In the genomic region with DNA sequence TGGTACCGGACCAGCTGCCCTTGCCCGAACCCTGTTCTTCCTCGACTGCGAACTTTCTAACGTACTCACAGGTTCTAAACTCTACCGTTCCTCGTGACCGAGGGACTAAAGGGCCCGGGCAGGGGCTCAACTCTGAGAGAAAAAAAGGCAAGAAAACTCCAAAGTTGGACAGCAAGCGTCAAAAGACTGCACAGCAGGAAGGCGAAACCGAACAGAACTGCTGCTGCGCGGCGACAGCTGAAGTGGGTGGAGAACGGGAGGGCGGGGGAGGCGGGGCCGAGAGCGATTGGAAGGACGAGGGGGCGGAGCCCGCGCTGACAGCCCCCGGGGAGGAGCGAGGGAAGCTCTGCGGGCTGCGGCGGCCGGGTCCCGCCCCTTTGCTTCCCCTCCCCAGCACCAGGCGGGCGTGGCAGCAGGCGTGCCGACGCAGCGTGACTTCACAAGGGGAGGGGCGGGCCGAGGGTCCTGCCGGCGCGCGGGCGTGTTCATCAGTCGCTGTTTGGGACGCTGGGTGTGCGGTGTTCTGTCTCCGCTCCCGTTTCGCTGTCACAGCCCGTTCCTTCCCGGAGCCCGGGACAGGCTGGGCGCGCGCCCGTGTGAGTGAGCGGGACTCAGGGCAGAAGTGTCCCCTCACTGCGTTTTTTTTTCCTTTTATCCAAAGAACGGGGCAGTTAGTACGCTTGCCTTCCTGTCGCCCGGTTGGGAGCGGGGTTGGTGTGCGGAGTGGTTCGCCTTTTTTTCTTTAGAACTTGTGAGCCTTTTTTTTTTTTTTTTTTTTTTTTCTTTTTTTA, we compare ENCODE assay signal across 1 cellular context.
TF ChIP-seq lines count a peak whose summit lies in the region.

A gene with protein sequence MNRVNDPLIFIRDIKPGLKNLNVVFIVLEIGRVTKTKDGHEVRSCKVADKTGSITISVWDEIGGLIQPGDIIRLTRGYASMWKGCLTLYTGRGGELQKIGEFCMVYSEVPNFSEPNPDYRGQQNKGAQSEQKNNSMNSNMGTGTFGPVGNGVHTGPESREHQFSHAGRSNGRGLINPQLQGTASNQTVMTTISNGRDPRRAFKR (plus strand): TSS at position 491 of the 791 bp plus-strand sequence. CDS start 479 bp downstream, outside the sequence.

TF ChIP-seq in HepG2, 621 proteins besides CTCF, POLR2A, EP300 and RAD21 (continued from another document and continues in another):
- TF ChIP-seq SIX1 (CRISPR knock-in tag; IDR thresholded peaks at IDR 0.05; ENCODE audit: borderline replicate concordance) (no peak), ELF3 (CRISPR knock-in tag; IDR thresholded peaks at IDR 0.05) (peak; percentile 86), RFXAP (CRISPR knock-in tag; IDR thresholded peaks at IDR 0.05; ENCODE audit: borderline replicate concordance) (peak; percentile 79; the same call in 1 of the 2 replicates), ZBTB25 (CRISPR knock-in tag; IDR thresholded peaks at IDR 0.05) (peak; percentile 70), ZBTB38 (CRISPR knock-in tag; IDR thresholded peaks at IDR 0.05) (peak; percentile 89), FOXK2 (IDR thresholded peaks at IDR 0.05) (no peak), SNAPC2 (CRISPR knock-in tag; IDR thresholded peaks at IDR 0.05) (0 out of 2 replicates have a peak, but pooled peaks have one; percentile 74), ZBTB1 (CRISPR knock-in tag; IDR thresholded peaks at IDR 0.05; ENCODE audit: borderline replicate concordance) (no peak), HDAC6 (IDR thresholded peaks at IDR 0.05; ENCODE audit: low read depth, low read length) (no peak), ZNF570 (CRISPR knock-in tag; IDR thresholded peaks at IDR 0.05; ENCODE audit: borderline replicate concordance) (no peak), GLI4 (CRISPR knock-in tag; IDR thresholded peaks at IDR 0.05; ENCODE audit: borderline replicate concordance) (peak; percentile 51; the same call in 1 of the 2 replicates), NCOA5 (CRISPR knock-in tag; IDR thresholded peaks at IDR 0.05) (0 out of 2 replicates have a peak, but pooled peaks have one; percentile 90), ZNF160 (CRISPR knock-in tag; IDR thresholded peaks at IDR 0.05) (peak; percentile 85), PAX8 (CRISPR knock-in tag; IDR thresholded peaks at IDR 0.05; ENCODE audit: borderline replicate concordance) (peak; percentile 59; the same call in 1 of the 2 replicates), ZNF24 (IDR thresholded peaks at IDR 0.05) (no peak), ZMAT3 (CRISPR knock-in tag; conservative IDR thresholded peaks at IDR 0.05) (peak; percentile 92; the same call in 1 of the 2 replicates), ZNF468 (CRISPR knock-in tag; IDR thresholded peaks at IDR 0.05) (no peak), MAFK (conservative IDR thresholded peaks at IDR 0.05 in 1 of 2, IDR thresholded peaks at IDR 0.05 in 1 of 2; ENCODE audit: low read length in 2 of 2) (peak; percentile 20 to 28; a peak in 2 of 4 replicates), ZNF746 (CRISPR knock-in tag; IDR thresholded peaks at IDR 0.05) (peak; percentile 64), ZNF766 (CRISPR knock-in tag; IDR thresholded peaks at IDR 0.05; ENCODE audit: borderline replicate concordance) (peak; percentile 95), TBL1XR1 (IDR thresholded peaks at IDR 0.05; ENCODE audit: borderline replicate concordance, low read length, partially characterized antibody) (peak; percentile 64), SP2 (CRISPR knock-in tag; IDR thresholded peaks at IDR 0.05) (peak; percentile 58), ZKSCAN1 (IDR thresholded peaks at IDR 0.05; ENCODE audit: low read length) (no peak), ZEB1 (IDR thresholded peaks at IDR 0.05; ENCODE audit: insufficient replicate concordance, low read depth) (peak; percentile 71), PRMT3 (CRISPR knock-in tag; IDR thresholded peaks at IDR 0.05; ENCODE audit: borderline replicate concordance, low read depth) (no peak), CAMTA2 (CRISPR knock-in tag; IDR thresholded peaks at IDR 0.05; ENCODE audit: borderline replicate concordance) (no peak), MAFG (CRISPR knock-in tag; IDR thresholded peaks at IDR 0.05) (no peak), ZFAT (CRISPR knock-in tag; conservative IDR thresholded peaks at IDR 0.05) (0 out of 2 replicates have a peak, but pooled peaks have one; percentile 78), NFE2L1 (CRISPR knock-in tag; IDR thresholded peaks at IDR 0.05; ENCODE audit: borderline replicate concordance) (0 out of 2 replicates have a peak, but pooled peaks have one; percentile 44), ZNF788 (CRISPR knock-in tag; IDR thresholded peaks at IDR 0.05; ENCODE audit: borderline replicate concordance) (peak; percentile 97; the same call in 1 of the 2 replicates), ZNF615 (CRISPR knock-in tag; IDR thresholded peaks at IDR 0.05; ENCODE audit: borderline replicate concordance) (no peak), NFKB2 (CRISPR knock-in tag; IDR thresholded peaks at IDR 0.05; ENCODE audit: borderline replicate concordance) (peak; percentile 87), ZNF605 (CRISPR knock-in tag; IDR thresholded peaks at IDR 0.05) (peak; percentile 97), FLYWCH1 (CRISPR knock-in tag; IDR thresholded peaks at IDR 0.05) (0 out of 2 replicates have a peak, but pooled peaks have one; percentile 51), BCL6 (CRISPR knock-in tag; IDR thresholded peaks at IDR 0.05) (peak; percentile 44), TEAD3 (CRISPR knock-in tag; optimal IDR thresholded peaks at IDR 0.05; ENCODE audit: borderline replicate concordance) (peak; percentile 90), ZNF790 (CRISPR knock-in tag; IDR thresholded peaks at IDR 0.05; ENCODE audit: borderline replicate concordance) (peak; percentile 62; the same call in 1 of the 2 replicates), ZNF782 (CRISPR knock-in tag; IDR thresholded peaks at IDR 0.05; ENCODE audit: borderline replicate concordance) (no peak; the same call in 1 of the 2 replicates), KDM1A (CRISPR knock-in tag; IDR thresholded peaks at IDR 0.05) (no peak)
- TF ChIP-seq, protein P1, sequence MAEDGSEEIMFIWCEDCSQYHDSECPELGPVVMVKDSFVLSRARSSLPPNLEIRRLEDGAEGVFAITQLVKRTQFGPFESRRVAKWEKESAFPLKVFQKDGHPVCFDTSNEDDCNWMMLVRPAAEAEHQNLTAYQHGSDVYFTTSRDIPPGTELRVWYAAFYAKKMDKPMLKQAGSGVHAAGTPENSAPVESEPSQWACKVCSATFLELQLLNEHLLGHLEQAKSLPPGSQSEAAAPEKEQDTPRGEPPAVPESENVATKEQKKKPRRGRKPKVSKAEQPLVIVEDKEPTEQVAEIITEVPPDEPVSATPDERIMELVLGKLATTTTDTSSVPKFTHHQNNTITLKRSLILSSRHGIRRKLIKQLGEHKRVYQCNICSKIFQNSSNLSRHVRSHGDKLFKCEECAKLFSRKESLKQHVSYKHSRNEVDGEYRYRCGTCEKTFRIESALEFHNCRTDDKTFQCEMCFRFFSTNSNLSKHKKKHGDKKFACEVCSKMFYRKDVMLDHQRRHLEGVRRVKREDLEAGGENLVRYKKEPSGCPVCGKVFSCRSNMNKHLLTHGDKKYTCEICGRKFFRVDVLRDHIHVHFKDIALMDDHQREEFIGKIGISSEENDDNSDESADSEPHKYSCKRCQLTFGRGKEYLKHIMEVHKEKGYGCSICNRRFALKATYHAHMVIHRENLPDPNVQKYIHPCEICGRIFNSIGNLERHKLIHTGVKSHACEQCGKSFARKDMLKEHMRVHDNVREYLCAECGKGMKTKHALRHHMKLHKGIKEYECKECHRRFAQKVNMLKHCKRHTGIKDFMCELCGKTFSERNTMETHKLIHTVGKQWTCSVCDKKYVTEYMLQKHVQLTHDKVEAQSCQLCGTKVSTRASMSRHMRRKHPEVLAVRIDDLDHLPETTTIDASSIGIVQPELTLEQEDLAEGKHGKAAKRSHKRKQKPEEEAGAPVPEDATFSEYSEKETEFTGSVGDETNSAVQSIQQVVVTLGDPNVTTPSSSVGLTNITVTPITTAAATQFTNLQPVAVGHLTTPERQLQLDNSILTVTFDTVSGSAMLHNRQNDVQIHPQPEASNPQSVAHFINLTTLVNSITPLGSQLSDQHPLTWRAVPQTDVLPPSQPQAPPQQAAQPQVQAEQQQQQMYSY (CRISPR knock-in tag; IDR thresholded peaks at IDR 0.05) = peak; percentile 75; the same call in 1 of the 2 replicates
- TF ChIP-seq, protein P2, sequence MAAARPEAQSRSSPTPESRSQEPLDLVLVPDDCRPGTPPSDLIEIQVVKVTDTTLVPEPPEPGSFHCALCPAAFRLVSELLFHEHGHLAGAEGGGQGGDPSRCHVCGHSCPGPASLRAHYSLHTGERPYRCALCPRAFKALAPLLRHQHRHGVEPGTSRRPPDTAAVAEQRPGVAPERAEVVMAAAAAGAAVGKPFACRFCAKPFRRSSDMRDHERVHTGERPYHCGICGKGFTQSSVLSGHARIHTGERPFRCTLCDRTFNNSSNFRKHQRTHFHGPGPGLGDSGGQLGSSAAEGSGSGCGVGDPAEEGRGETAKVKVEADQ (CRISPR knock-in tag; IDR thresholded peaks at IDR 0.05; ENCODE audit: borderline replicate concordance) = peak; percentile 78
- TF ChIP-seq, protein P3, sequence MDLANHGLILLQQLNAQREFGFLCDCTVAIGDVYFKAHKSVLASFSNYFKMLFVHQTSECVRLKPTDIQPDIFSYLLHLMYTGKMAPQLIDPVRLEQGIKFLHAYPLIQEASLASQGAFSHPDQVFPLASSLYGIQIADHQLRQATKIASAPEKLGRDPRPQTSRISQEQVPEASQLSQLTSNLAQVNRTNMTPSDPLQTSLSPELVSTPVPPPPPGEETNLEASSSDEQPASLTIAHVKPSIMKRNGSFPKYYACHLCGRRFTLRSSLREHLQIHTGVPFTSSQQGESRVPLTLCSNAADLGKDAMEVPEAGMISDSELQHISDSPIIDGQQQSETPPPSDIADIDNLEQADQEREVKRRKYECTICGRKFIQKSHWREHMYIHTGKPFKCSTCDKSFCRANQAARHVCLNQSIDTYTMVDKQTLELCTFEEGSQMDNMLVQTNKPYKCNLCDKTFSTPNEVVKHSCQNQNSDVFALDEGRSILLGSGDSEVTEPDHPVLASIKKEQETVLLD (CRISPR knock-in tag; IDR thresholded peaks at IDR 0.05; ENCODE audit: low read depth) = peak; percentile 76
- TF ChIP-seq, protein P4, sequence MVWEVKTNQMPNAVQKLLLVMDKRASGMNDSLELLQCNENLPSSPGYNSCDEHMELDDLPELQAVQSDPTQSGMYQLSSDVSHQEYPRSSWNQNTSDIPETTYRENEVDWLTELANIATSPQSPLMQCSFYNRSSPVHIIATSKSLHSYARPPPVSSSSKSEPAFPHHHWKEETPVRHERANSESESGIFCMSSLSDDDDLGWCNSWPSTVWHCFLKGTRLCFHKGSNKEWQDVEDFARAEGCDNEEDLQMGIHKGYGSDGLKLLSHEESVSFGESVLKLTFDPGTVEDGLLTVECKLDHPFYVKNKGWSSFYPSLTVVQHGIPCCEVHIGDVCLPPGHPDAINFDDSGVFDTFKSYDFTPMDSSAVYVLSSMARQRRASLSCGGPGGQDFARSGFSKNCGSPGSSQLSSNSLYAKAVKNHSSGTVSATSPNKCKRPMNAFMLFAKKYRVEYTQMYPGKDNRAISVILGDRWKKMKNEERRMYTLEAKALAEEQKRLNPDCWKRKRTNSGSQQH (CRISPR knock-in tag; IDR thresholded peaks at IDR 0.05; ENCODE audit: low read depth) = 0 out of 2 replicates have a peak, but pooled peaks have one; percentile 41
- TF ChIP-seq, protein P5, sequence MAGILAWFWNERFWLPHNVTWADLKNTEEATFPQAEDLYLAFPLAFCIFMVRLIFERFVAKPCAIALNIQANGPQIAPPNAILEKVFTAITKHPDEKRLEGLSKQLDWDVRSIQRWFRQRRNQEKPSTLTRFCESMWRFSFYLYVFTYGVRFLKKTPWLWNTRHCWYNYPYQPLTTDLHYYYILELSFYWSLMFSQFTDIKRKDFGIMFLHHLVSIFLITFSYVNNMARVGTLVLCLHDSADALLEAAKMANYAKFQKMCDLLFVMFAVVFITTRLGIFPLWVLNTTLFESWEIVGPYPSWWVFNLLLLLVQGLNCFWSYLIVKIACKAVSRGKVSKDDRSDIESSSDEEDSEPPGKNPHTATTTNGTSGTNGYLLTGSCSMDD (CRISPR knock-in tag; IDR thresholded peaks at IDR 0.05) = peak; percentile 80; the same call in 1 of the 2 replicates
- TF ChIP-seq, protein P6, sequence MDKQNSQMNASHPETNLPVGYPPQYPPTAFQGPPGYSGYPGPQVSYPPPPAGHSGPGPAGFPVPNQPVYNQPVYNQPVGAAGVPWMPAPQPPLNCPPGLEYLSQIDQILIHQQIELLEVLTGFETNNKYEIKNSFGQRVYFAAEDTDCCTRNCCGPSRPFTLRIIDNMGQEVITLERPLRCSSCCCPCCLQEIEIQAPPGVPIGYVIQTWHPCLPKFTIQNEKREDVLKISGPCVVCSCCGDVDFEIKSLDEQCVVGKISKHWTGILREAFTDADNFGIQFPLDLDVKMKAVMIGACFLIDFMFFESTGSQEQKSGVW (CRISPR knock-in tag; IDR thresholded peaks at IDR 0.05; ENCODE audit: borderline replicate concordance) = no peak
- TF ChIP-seq, protein P7, sequence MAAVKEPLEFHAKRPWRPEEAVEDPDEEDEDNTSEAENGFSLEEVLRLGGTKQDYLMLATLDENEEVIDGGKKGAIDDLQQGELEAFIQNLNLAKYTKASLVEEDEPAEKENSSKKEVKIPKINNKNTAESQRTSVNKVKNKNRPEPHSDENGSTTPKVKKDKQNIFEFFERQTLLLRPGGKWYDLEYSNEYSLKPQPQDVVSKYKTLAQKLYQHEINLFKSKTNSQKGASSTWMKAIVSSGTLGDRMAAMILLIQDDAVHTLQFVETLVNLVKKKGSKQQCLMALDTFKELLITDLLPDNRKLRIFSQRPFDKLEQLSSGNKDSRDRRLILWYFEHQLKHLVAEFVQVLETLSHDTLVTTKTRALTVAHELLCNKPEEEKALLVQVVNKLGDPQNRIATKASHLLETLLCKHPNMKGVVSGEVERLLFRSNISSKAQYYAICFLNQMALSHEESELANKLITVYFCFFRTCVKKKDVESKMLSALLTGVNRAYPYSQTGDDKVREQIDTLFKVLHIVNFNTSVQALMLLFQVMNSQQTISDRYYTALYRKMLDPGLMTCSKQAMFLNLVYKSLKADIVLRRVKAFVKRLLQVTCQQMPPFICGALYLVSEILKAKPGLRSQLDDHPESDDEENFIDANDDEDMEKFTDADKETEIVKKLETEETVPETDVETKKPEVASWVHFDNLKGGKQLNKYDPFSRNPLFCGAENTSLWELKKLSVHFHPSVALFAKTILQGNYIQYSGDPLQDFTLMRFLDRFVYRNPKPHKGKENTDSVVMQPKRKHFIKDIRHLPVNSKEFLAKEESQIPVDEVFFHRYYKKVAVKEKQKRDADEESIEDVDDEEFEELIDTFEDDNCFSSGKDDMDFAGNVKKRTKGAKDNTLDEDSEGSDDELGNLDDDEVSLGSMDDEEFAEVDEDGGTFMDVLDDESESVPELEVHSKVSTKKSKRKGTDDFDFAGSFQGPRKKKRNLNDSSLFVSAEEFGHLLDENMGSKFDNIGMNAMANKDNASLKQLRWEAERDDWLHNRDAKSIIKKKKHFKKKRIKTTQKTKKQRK (IDR thresholded peaks at IDR 0.05; ENCODE audit: low read length) = no peak
